In genomic region chr5:39880985-39881384, GRCh38 we compare ENCODE assay signal across 22 cellular contexts.
DNase-seq lines count a peak whose midpoint lies in the region; ATAC-seq, FAIRE-seq and TF ChIP-seq lines count a peak whose summit lies in the region.
"Had no signal": no experiment of that assay in that cellular context is flagged by ENCODE, and none has a peak within 500 bp of the region (broad histone marks: within the 10 kb centered on the region; RNA-seq: fewer than 3 reads in every experiment).

No MANE protein-coding gene starts in this region.

- H3K9me3 Mint-ChIP-seq in activated T-cell treated with anti-CD3 and anti-CD28 coated beads, Interleukin-2, amount 50 U/mL, for 4 hours: no peaks in the 10 kb centered on the region
- H3K9me3 Mint-ChIP-seq: CD4-positive, alpha-beta T cell; CD8-positive, alpha-beta T cell had no signal

- no peak overlapping the region for H2BK120ac ChIP-seq in IMR-90 (ENCODE audit: low read depth, low read length)

- H3K4me1 Mint-ChIP-seq in activated T-cell treated with anti-CD3 and anti-CD28 coated beads, Interleukin-2, amount 50 U/mL, for 4 hours (ENCODE audit: low read depth): no peaks in the 10 kb centered on the region
- H3K4me1 Mint-ChIP-seq: B cell had no signal

- in situ Hi-C loops in IMR-90 (cut with MboI; ENCODE audit: low sequenced_read_pairs) (no loop called here), K562 (cut with MboI) (no loop called here)

- H3K4me3 Mint-ChIP-seq in activated T-cell treated with anti-CD3 and anti-CD28 coated beads, Interleukin-2, amount 50 U/mL, for 4 hours: no peak overlapping the region
- H3K4me3 Mint-ChIP-seq: B cell; CD4-positive, alpha-beta T cell; CD8-positive, alpha-beta T cell had no signal

- BruUV-seq in IMR-90 (replicated peaks; lab: Mats Ljungman, UMichigan) (no TSS peak), K562 (replicated peaks; lab: Mats Ljungman, UMichigan) (no TSS peak)

- H2BK15ac ChIP-seq in IMR-90 (ENCODE audit: low read depth, low read length): no peak overlapping the region

- dilution Hi-C loops in IMR-90 (cut with HindIII; ENCODE audit: low sequenced_read_pairs, unreplicated experiment): no loop called here

- intact Hi-C loops in IMR-90 (cut with micrococcal nuclease): no loop called here
- intact Hi-C loops in K562 (cut with micrococcal nuclease): no loop called here

- H3K36me3 ChIP-seq in IMR-90 (ENCODE audit: control insufficient read depth, insufficient read depth, low read length) (no peaks in the 10 kb centered on the region), K562 (ENCODE audit: control insufficient read depth, insufficient read depth, low read length) (no peaks in the 10 kb centered on the region)
- H3K36me3 ChIP-seq: BLaER1 treated with 17β-estradiol and CSF1 and Interleukin-3, amounts not matched to agents 10 nM and 100 nM had no signal

- no peak overlapping the region for H3K4ac ChIP-seq in IMR-90 (ENCODE audit: low read depth, low read length)

- H3K4me1 ChIP-seq in IMR-90 (ENCODE audit: control insufficient read depth, insufficient read depth, low read length): no peaks in the 10 kb centered on the region
- H3K4me1 ChIP-seq in K562 (replicated peaks in 1 of 2; ENCODE audit: control insufficient read depth in 2 of 2, insufficient read depth in 2 of 2, low read length in 2 of 2): no peaks in the 10 kb centered on the region
- H3K4me1 ChIP-seq: BLaER1 treated with 17β-estradiol and CSF1 and Interleukin-3, amounts not matched to agents 10 nM and 100 nM; Caco-2 had no signal

- no peak overlapping the region for H3K23ac ChIP-seq in IMR-90 (ENCODE audit: low read depth, low read length)

- no peaks in the 10 kb centered on the region for H3K36me3 Mint-ChIP-seq in activated T-cell treated with anti-CD3 and anti-CD28 coated beads, Interleukin-2, amount 50 U/mL, for 4 hours (ENCODE audit: insufficient read depth)
- H3K36me3 Mint-ChIP-seq: CD8-positive, alpha-beta T cell had no signal

- FAIRE-seq in K562 (lab: Jason Lieb, UNC): no peak
- FAIRE-seq: A204.1, D721Med, G401.6, GM12891, GM19239 had no signal

- H4K20me1 ChIP-seq in IMR-90 (ENCODE audit: insufficient read depth, low read length) (no peaks in the 10 kb centered on the region), K562 (replicated peaks; ENCODE audit: control insufficient read depth, insufficient read depth, low read length) (no peaks in the 10 kb centered on the region)
- H4K20me1 ChIP-seq: BLaER1 treated with 17β-estradiol and CSF1 and Interleukin-3, amounts not matched to agents 10 nM and 100 nM had no signal

- no peaks in the 10 kb centered on the region for H3K79me1 ChIP-seq in IMR-90 (ENCODE audit: low read depth in 1 of 2, low read length in 2 of 2)

- no peaks in the 10 kb centered on the region for H3K79me2 ChIP-seq in K562 (ENCODE audit: control insufficient read depth, insufficient read depth, low read length)

- peak; percentile 9 to 11 for DNase-seq in AML-193 (lab: John Stamatoyannopoulos, UW)
- no peak for DNase-seq in IMR-90
- no peak for DNase-seq in K562 (ENCODE audit: extremely low read depth in 1 of 4, low spot score in 3 of 4)
- no peak for DNase-seq in stimulated activated CD4-positive, alpha-beta T cell treated with anti-CD3 and anti-CD28 coated beads, Interleukin-15, amount 100 ng/mL, for 24 hours
- DNase-seq in activated T-cell treated with anti-CD3 and anti-CD28 coated beads, Interleukin-2, amount 50 U/mL, for 4 hours: no peak
- DNase-seq: 8988T; ACHN; Caco-2; Calu3; CD4-positive, alpha-beta T cell; CD8-positive, alpha-beta T cell; DMS79 treated with DMSO at 0.1 percent for 48 hours; GF-D8 had no signal

- no peak overlapping the region for H3K56ac ChIP-seq in IMR-90 (ENCODE audit: extremely low read depth, insufficient read depth, low read length)

- H3K4me3 ChIP-seq in IMR-90 (ENCODE audit: insufficient read depth, low read depth, low read length): no peak overlapping the region
- no peak overlapping the region for H3K4me3 ChIP-seq in K562
- H3K4me3 ChIP-seq: BLaER1 treated with 17β-estradiol and CSF1 and Interleukin-3, amounts not matched to agents 10 nM and 100 nM had no signal

- H2AK9ac ChIP-seq in IMR-90 (replicated peaks; ENCODE audit: low read depth, low read length, poor library complexity): no peak overlapping the region

- TF ChIP-seq RAD21 in IMR-90 (IDR thresholded peaks at IDR 0.05; ENCODE audit: low read length): no peak
- TF ChIP-seq RAD21 in K562 (CRISPR knock-in tag; conservative IDR thresholded peaks at IDR 0.05 in 1 of 2, IDR thresholded peaks at IDR 0.05 in 1 of 2): no peak

- H3K4me2 ChIP-seq in IMR-90 (ENCODE audit: low read depth, low read length): no peak overlapping the region
- H3K4me2 ChIP-seq in K562 (ENCODE audit: insufficient read depth, low read length): no peak overlapping the region
- H3K4me2 ChIP-seq: BLaER1 treated with 17β-estradiol and CSF1 and Interleukin-3, amounts not matched to agents 10 nM and 100 nM had no signal

- H3K27me3 ChIP-seq in IMR-90 (ENCODE audit: control insufficient read depth, insufficient read depth, low read length): no peaks in the 10 kb centered on the region; the same call in 1 of the 2 replicates
- no peaks in the 10 kb centered on the region for H3K27me3 ChIP-seq in K562 (ENCODE audit: control insufficient read depth in 2 of 2, insufficient read depth in 2 of 2, low read length in 2 of 2)
- H3K27me3 ChIP-seq: BLaER1 treated with 17β-estradiol and CSF1 and Interleukin-3, amounts not matched to agents 10 nM and 100 nM had no signal

- no peak overlapping the region for H2BK5ac ChIP-seq in IMR-90 (ENCODE audit: low read depth, low read length, poor library complexity, severe bottlenecking)

- H4K91ac ChIP-seq in IMR-90 (ENCODE audit: insufficient read depth, low read depth, low read length): no peak overlapping the region

- H4K8ac ChIP-seq in IMR-90 (ENCODE audit: low read depth in 2 of 2, low read length in 2 of 2): no peak overlapping the region

- no peak overlapping the region for H3K18ac ChIP-seq in IMR-90 (ENCODE audit: low read depth, low read length)

- H3K9me3 ChIP-seq in IMR-90 (ENCODE audit: control insufficient read depth, insufficient read depth, low read length) (no peaks in the 10 kb centered on the region), K562 (replicated peaks; ENCODE audit: control insufficient read depth, insufficient read depth, low read depth, low read length) (no peaks in the 10 kb centered on the region)
- H3K9me3 ChIP-seq: Caco-2 had no signal

- H2AK5ac ChIP-seq in IMR-90 (ENCODE audit: low read depth, low read length): no peak overlapping the region

- H3K27me3 Mint-ChIP-seq in activated T-cell treated with anti-CD3 and anti-CD28 coated beads, Interleukin-2, amount 50 U/mL, for 4 hours (ENCODE audit: low read depth): peaks cover 11% of the 10 kb centered on the region

- H2AFZ ChIP-seq in IMR-90 (replicated peaks; ENCODE audit: low read length, poor library complexity) (no peak overlapping the region), K562 (ENCODE audit: low read depth, low read length) (no peak overlapping the region)

- TF ChIP-seq POLR2A in IMR-90 (IDR thresholded peaks at IDR 0.05; ENCODE audit: low read depth, low read length) (no peak), K562 (conservative IDR thresholded peaks at IDR 0.05) (no peak)

- H3K14ac ChIP-seq in IMR-90 (replicated peaks; ENCODE audit: low read depth, low read length): no peak overlapping the region

- H4K5ac ChIP-seq in IMR-90 (ENCODE audit: low read depth, low read length): no peak overlapping the region

- H3K27ac ChIP-seq in IMR-90 (ENCODE audit: insufficient read depth, low read length) (no peak overlapping the region), K562 (ENCODE audit: extremely low read depth, low read depth, low read length) (no peak overlapping the region)
- H3K27ac ChIP-seq: BLaER1 treated with 17β-estradiol and CSF1 and Interleukin-3, amounts not matched to agents 10 nM and 100 nM; C4-2B had no signal

- POLR2A ChIA-PET in IMR-90 (lab: Charles Lee; ENCODE audit: unreplicated experiment) (no interaction called here), K562 (lab: Yijun Ruan, JAX) (no interaction called here)

- H3K9ac ChIP-seq in IMR-90 (ENCODE audit: low read depth, low read length) (no peak overlapping the region), K562 (ENCODE audit: insufficient read depth in 1 of 2, low read depth in 2 of 2, low read length in 2 of 2) (no peak overlapping the region)
- H3K9ac ChIP-seq: BLaER1 treated with 17β-estradiol and CSF1 and Interleukin-3, amounts not matched to agents 10 nM and 100 nM had no signal

- H3K9me1 ChIP-seq in IMR-90 (ENCODE audit: insufficient read depth, low read length) (no peaks in the 10 kb centered on the region), K562 (ENCODE audit: control insufficient read depth, insufficient read depth, low read length) (no peaks in the 10 kb centered on the region)

- H2BK20ac ChIP-seq in IMR-90 (ENCODE audit: low read depth, low read length): no peak overlapping the region

- no peak for TF ChIP-seq CTCF in IMR-90 (conservative IDR thresholded peaks at IDR 0.05; ENCODE audit: low read depth, low read length)
- no peak for TF ChIP-seq CTCF in K562 (IDR thresholded peaks at IDR 0.05 in 2 of 3, conservative IDR thresholded peaks at IDR 0.05 in 1 of 3; ENCODE audit: insufficient read depth in 2 of 3, low read depth in 1 of 3, low read length in 3 of 3)

- ATAC-seq in IMR-90 (ENCODE audit: low read depth) (no peak), K562 (no peak), HG03097 (IDR thresholded peaks at IDR 0.05; ENCODE audit: low FRiP score, unreplicated experiment) (no peak)
- no peak for ATAC-seq in activated T-cell treated with anti-CD3 and anti-CD28 coated beads, Interleukin-2, amount 50 U/mL, for 4 hours
- ATAC-seq: CD8-positive, alpha-beta T cell had no signal

- TF ChIP-seq EP300 in K562 (IDR thresholded peaks at IDR 0.05; ENCODE audit: low read length): no peak

- CTCF ChIA-PET in IMR-90 (lab: Yijun Ruan, JAX) (no interaction called here), K562 (lab: Yijun Ruan, JAX; ENCODE audit: low intra/inter-chr PET ratio) (no interaction called here)

TF ChIP-seq in IMR-90, 13 proteins besides CTCF, POLR2A, EP300 and RAD21:
- TF ChIP-seq RFX5 (IDR thresholded peaks at IDR 0.05; ENCODE audit: low read depth, low read length): no peak
- TF ChIP-seq CEBPB (IDR thresholded peaks at IDR 0.05; ENCODE audit: low read depth, low read length): peak; percentile 54
- no peak for TF ChIP-seq MAZ (IDR thresholded peaks at IDR 0.05; ENCODE audit: borderline replicate concordance, low read depth, low read length)
- no peak for TF ChIP-seq CHD1 (IDR thresholded peaks at IDR 0.05; ENCODE audit: low read depth, low read length)

TF ChIP-seq in K562, 482 proteins besides CTCF, POLR2A, EP300 and RAD21 (continues in another document):
- no peak for TF ChIP-seq CEBPG (CRISPR knock-in tag; IDR thresholded peaks at IDR 0.05)
- peak in 1 of 2 experiments; percentile 54; a peak in 2 of 4 replicates for TF ChIP-seq CEBPG (tag; conservative IDR thresholded peaks at IDR 0.05 in 1 of 2, IDR thresholded peaks at IDR 0.05 in 1 of 2)
- no peak for TF ChIP-seq FOXJ3 (CRISPR knock-in tag; IDR thresholded peaks at IDR 0.05)
- TF ChIP-seq GATA2 (CRISPR knock-in tag; IDR thresholded peaks at IDR 0.05): no peak
- TF ChIP-seq WHSC1 (IDR thresholded peaks at IDR 0.05; ENCODE audit: low read length): no peak
- TF ChIP-seq PHF21A (IDR thresholded peaks at IDR 0.05; ENCODE audit: borderline replicate concordance, low read depth): no peak
- no peak for TF ChIP-seq SP2 (IDR thresholded peaks at IDR 0.05; ENCODE audit: extremely low read depth, low read depth, low read length, poor library complexity, severe bottlenecking)
- TF ChIP-seq CEBPB (tag; IDR thresholded peaks at IDR 0.05): peak; percentile 15; the same call in 1 of the 2 replicates

Comparison
In these comparisons a context has a peak if more than half of its experiments do, and no peak if none do; other contexts are left out.
1. DNase-seq: peak in AML-193 (2 of 2); none in IMR-90 (single experiment), K562 (0 of 4), stimulated activated CD4-positive, alpha-beta T cell treated with anti-CD3 and anti-CD28 coated beads, Interleukin-15, amount 100 ng/mL, for 24 hours (single experiment) and activated T-cell treated with anti-CD3 and anti-CD28 coated beads, Interleukin-2, amount 50 U/mL, for 4 hours (single experiment).